Comparison of ENCODE assay signal across 12 cellular contexts in genomic region chr12:131091976-131092691, GRCh38.
DNase-seq lines count a peak whose midpoint lies in the region; ATAC-seq and TF ChIP-seq lines count a peak whose summit lies in the region.
"Had no signal": no experiment of that assay in that cellular context is flagged by ENCODE, and none has a peak within 500 bp of the region (broad histone marks: within the 10 kb centered on the region; RNA-seq: fewer than 3 reads in every experiment).

No MANE protein-coding gene starts in this region.

- H3K9me3 ChIP-seq in lower lobe of right lung, result no peaks in the 10 kb centered on the region
- no peaks in the 10 kb centered on the region for H3K9me3 ChIP-seq in transverse colon

- H3K27me3 Mint-ChIP-seq in activated naive CD4-positive, alpha-beta T cell treated with anti-CD3 and anti-CD28 coated beads, Interleukin-2, amount 10 ng/mL, durations not matched to agents 7 days and 5 days, result peaks cover 3% of the 10 kb centered on the region
- no peaks in the 10 kb centered on the region for H3K27me3 Mint-ChIP-seq in T-helper 2 cell treated with Interferon-gamma antibody and Interleukin-4, amounts not matched to agents 5 μg/mL and 100 μg/mL, for 36 hours (ENCODE audit: low read depth)

- no peaks in the 10 kb centered on the region for H3K9me3 Mint-ChIP-seq in activated naive CD4-positive, alpha-beta T cell treated with anti-CD3 and anti-CD28 coated beads, Interleukin-2, amount 50 U/mL, for 72 hours
- no peaks in the 10 kb centered on the region for H3K9me3 Mint-ChIP-seq in activated naive CD4-positive, alpha-beta T cell treated with anti-CD3 and anti-CD28 coated beads, Interleukin-2, amount 10 ng/mL, durations not matched to agents 7 days and 5 days
- H3K9me3 Mint-ChIP-seq in T-helper 2 cell treated with Interferon-gamma antibody and Interleukin-4, amounts not matched to agents 5 μg/mL and 100 μg/mL, for 36 hours, result no peaks in the 10 kb centered on the region

- H3K27ac ChIP-seq in lower lobe of right lung, result no peak overlapping the region
- no peak overlapping the region for H3K27ac ChIP-seq in transverse colon
- no peak overlapping the region for H3K27ac ChIP-seq in caudate nucleus (ENCODE audit: low read depth, low read length)
- H3K27ac ChIP-seq: epithelial cell of prostate had no signal

- TF ChIP-seq EP300 in transverse colon (IDR thresholded peaks at IDR 0.05; ENCODE audit: low read depth), result no peak

- no peak overlapping the region for H3K4me3 ChIP-seq in lower lobe of right lung
- H3K4me3 ChIP-seq in transverse colon, result no peak overlapping the region

- peak overlapping the region; percentile 2 to 61 for H3K27ac Mint-ChIP-seq in activated naive CD4-positive, alpha-beta T cell treated with anti-CD3 and anti-CD28 coated beads, Interleukin-2, amount 50 U/mL, for 72 hours
- no peak overlapping the region for H3K27ac Mint-ChIP-seq in activated naive CD4-positive, alpha-beta T cell treated with anti-CD3 and anti-CD28 coated beads, Interleukin-2, amount 10 ng/mL, durations not matched to agents 7 days and 5 days
- peak overlapping the region; percentile 85 for H3K27ac Mint-ChIP-seq in T-helper 2 cell treated with Interferon-gamma antibody and Interleukin-4, amounts not matched to agents 5 μg/mL and 100 μg/mL, for 36 hours

- H3K4me1 ChIP-seq in lower lobe of right lung (peaks cover 4% of the 10 kb centered on the region), transverse colon (no peaks in the 10 kb centered on the region)

- H3K4me3 Mint-ChIP-seq in activated naive CD4-positive, alpha-beta T cell treated with anti-CD3 and anti-CD28 coated beads, Interleukin-2, amount 10 ng/mL, durations not matched to agents 7 days and 5 days, result no peak overlapping the region
- H3K4me3 Mint-ChIP-seq in T-helper 2 cell treated with Interferon-gamma antibody and Interleukin-4, amounts not matched to agents 5 μg/mL and 100 μg/mL, for 36 hours, result peak overlapping the region; percentile 55

- 79% methylated on average over 10 of the region's 18 CpGs; no CpG with 5 or more reads in 1 of the 2 donors for WGBS in transverse colon (ENCODE audit: low coverage in 1 of 2), 2 donors

- H3K36me3 Mint-ChIP-seq in activated naive CD4-positive, alpha-beta T cell treated with anti-CD3 and anti-CD28 coated beads, Interleukin-2, amount 50 U/mL, for 72 hours, result no peaks in the 10 kb centered on the region
- no peaks in the 10 kb centered on the region for H3K36me3 Mint-ChIP-seq in activated naive CD4-positive, alpha-beta T cell treated with anti-CD3 and anti-CD28 coated beads, Interleukin-2, amount 10 ng/mL, durations not matched to agents 7 days and 5 days
- no peaks in the 10 kb centered on the region for H3K36me3 Mint-ChIP-seq in T-helper 2 cell treated with Interferon-gamma antibody and Interleukin-4, amounts not matched to agents 5 μg/mL and 100 μg/mL, for 36 hours (ENCODE audit: low read depth)

- peaks cover 16% of the 10 kb centered on the region for H3K36me3 ChIP-seq in lower lobe of right lung
- no peaks in the 10 kb centered on the region for H3K36me3 ChIP-seq in transverse colon

- ATAC-seq in activated naive CD4-positive, alpha-beta T cell treated with anti-CD3 and anti-CD28 coated beads, Interleukin-2, amount 50 U/mL, for 72 hours, result no peak
- no peak for ATAC-seq in lower lobe of right lung

- H3K4me1 Mint-ChIP-seq in activated naive CD4-positive, alpha-beta T cell treated with anti-CD3 and anti-CD28 coated beads, Interleukin-2, amount 10 ng/mL, durations not matched to agents 7 days and 5 days, result no peaks in the 10 kb centered on the region
- H3K4me1 Mint-ChIP-seq in T-helper 2 cell treated with Interferon-gamma antibody and Interleukin-4, amounts not matched to agents 5 μg/mL and 100 μg/mL, for 36 hours (ENCODE audit: low read depth), result peaks cover 15% of the 10 kb centered on the region

- H3K27me3 ChIP-seq in lower lobe of right lung (ENCODE audit: low read depth) (no peaks in the 10 kb centered on the region), transverse colon (no peaks in the 10 kb centered on the region)

- in situ Hi-C loops in transverse colon (cut with MboI; ENCODE audit: low pct_ligation_motif_present in 1 of 4, low pct_unique_long_range_greater_than_20kb in 1 of 4, low sequenced_read_pairs in 3 of 4), result no loop called here

- peak in 1 of 2 donors; percentile 54 for DNase-seq in activated naive CD4-positive, alpha-beta T cell treated with anti-CD3 and anti-CD28 coated beads, Interleukin-2, amount 50 U/mL, for 72 hours (ENCODE audit: low spot score in 2 of 2)
- DNase-seq in activated naive CD4-positive, alpha-beta T cell treated with anti-CD3 and anti-CD28 coated beads, Interleukin-2, amount 10 ng/mL, durations not matched to agents 7 days and 5 days, result no peak
- no peak for DNase-seq in T-helper 2 cell treated with Interferon-gamma antibody and Interleukin-4, amounts not matched to agents 5 μg/mL and 100 μg/mL, for 36 hours (ENCODE audit: low spot score)
- DNase-seq in lower lobe of right lung (peak; percentile 30), transverse colon (peak; percentile 6), caudate nucleus (lab: John Stamatoyannopoulos, UW) (no peak), germinal center (ENCODE audit: low spot score) (no peak), HCEC 1CT (no peak)
- DNase-seq: Karpas-422, NCI-H510A treated with DMSO at 0.1 percent for 48 hours, trophoblast cell had no signal

- no peak for TF ChIP-seq POLR2A in transverse colon (IDR thresholded peaks at IDR 0.05)

- CTCF ChIA-PET in activated naive CD4-positive, alpha-beta T cell treated with anti-CD3 and anti-CD28 coated beads, Interleukin-2, amount 10 ng/mL, durations not matched to agents 7 days and 5 days (lab: Charles Lee), result interaction anchor here (3.9 kb wide), 1 partner anchor 13 kb away, joined by 15 read pairs; no protein-coding TSS in a partner anchor

- TF ChIP-seq CTCF in lower lobe of right lung (IDR thresholded peaks at IDR 0.05) (no peak), transverse colon (IDR thresholded peaks at IDR 0.05) (no peak)

- intact Hi-C loops in lower lobe of right lung (cut with DNase I), result no loop called here
- intact Hi-C loops in transverse colon (cut with DNase I; ENCODE audit: low total_unique reads), result no loop called here

Comparison
In these comparisons a context has a peak if more than half of its experiments do, and no peak if none do; other contexts are left out.
1. DNase-seq: peak in lower lobe of right lung (single experiment) and transverse colon (single experiment); none in activated naive CD4-positive, alpha-beta T cell treated with anti-CD3 and anti-CD28 coated beads, Interleukin-2, amount 10 ng/mL, durations not matched to agents 7 days and 5 days (single experiment), T-helper 2 cell treated with Interferon-gamma antibody and Interleukin-4, amounts not matched to agents 5 μg/mL and 100 μg/mL, for 36 hours (single experiment), caudate nucleus (0 of 61), germinal center (single experiment) and HCEC 1CT (single experiment).